ENCODE assay signal across 1 cellular context in the genomic region with DNA sequence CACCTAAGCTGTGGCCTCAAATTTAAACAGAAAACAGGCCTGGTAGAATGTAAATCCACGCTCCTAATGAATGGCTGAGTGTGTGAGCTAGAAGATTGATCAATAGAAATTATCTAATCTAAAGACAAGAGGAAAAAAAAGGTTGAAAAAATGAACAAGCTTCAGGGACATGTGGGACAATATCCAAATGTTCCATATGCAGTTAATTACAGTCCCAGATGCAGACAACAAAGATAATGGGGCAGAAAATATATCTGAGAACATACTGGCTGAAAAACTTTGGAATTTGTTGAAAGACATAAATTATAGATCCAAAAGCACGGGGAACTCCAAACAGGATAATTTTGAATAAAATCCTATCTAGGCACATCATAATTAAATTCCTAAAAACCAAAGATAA.
TF ChIP-seq lines count a peak whose summit lies in the region.

No MANE protein-coding gene starts in this region.

TF ChIP-seq in SK-N-SH treated with all-trans-retinoic acid at 6 μM for 48 hours, 23 proteins besides CTCF, POLR2A, EP300 and RAD21 (continued from another document):
- TF ChIP-seq, protein P1, sequence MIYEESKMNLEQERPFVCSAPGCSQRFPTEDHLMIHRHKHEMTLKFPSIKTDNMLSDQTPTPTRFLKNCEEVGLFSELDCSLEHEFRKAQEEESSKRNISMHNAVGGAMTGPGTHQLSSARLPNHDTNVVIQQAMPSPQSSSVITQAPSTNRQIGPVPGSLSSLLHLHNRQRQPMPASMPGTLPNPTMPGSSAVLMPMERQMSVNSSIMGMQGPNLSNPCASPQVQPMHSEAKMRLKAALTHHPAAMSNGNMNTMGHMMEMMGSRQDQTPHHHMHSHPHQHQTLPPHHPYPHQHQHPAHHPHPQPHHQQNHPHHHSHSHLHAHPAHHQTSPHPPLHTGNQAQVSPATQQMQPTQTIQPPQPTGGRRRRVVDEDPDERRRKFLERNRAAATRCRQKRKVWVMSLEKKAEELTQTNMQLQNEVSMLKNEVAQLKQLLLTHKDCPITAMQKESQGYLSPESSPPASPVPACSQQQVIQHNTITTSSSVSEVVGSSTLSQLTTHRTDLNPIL (CRISPR knock-in tag; IDR thresholded peaks at IDR 0.05; ENCODE audit: low read depth), result no peak
- no peak for TF ChIP-seq ARNTL (CRISPR knock-in tag; IDR thresholded peaks at IDR 0.05; ENCODE audit: borderline replicate concordance, low read depth)
- TF ChIP-seq SNAI2 (CRISPR knock-in tag; IDR thresholded peaks at IDR 0.05), result no peak
- TF ChIP-seq ZNF70 (CRISPR knock-in tag; IDR thresholded peaks at IDR 0.05), result no peak
- TF ChIP-seq ZFP3 (CRISPR knock-in tag; IDR thresholded peaks at IDR 0.05), result no peak
- no peak for TF ChIP-seq ZC3H10 (CRISPR knock-in tag; IDR thresholded peaks at IDR 0.05)
- TF ChIP-seq TOX (CRISPR knock-in tag; IDR thresholded peaks at IDR 0.05; ENCODE audit: borderline replicate concordance), result no peak
- TF ChIP-seq ZNF8 (CRISPR knock-in tag; IDR thresholded peaks at IDR 0.05), result no peak
